Comparison of ENCODE assay signal across 12 cellular contexts in genomic region chr1:89910780-89911179, GRCh38.
A peak's percentile ranks its signal among the peaks of the same experiment; 100 is the strongest.
DNase-seq lines count a peak whose midpoint lies in the region; ATAC-seq and TF ChIP-seq lines count a peak whose summit lies in the region.
"Had no signal": no experiment of that assay in that cellular context is flagged by ENCODE, and none has a peak within 500 bp of the region (broad histone marks: within the 10 kb centered on the region; RNA-seq: fewer than 3 reads in every experiment).

No MANE protein-coding gene starts in this region.

- no peak overlapping the region for H2AFZ ChIP-seq in SK-N-SH (ENCODE audit: low read depth)

- no peak overlapping the region for H3K27ac Mint-ChIP-seq in T-helper 17 cell

- no peaks in the 10 kb centered on the region for H3K79me2 ChIP-seq in SK-N-SH (ENCODE audit: insufficient read depth)

- intact Hi-C loops in Right ventricle myocardium inferior (cut with DNase I), result loop anchor here (5.0 kb wide), 1 partner anchor 38 kb away; no protein-coding TSS in a partner anchor

- H3K4me3 Mint-ChIP-seq in T-helper 17 cell, result no peak overlapping the region

- POLR2A ChIA-PET in SK-N-SH (lab: Yijun Ruan, JAX), result no interaction called here

- H3K4me2 ChIP-seq in SK-N-SH, result no peak overlapping the region
- H3K4me2 ChIP-seq: BLaER1 had no signal

- H3F3A ChIP-seq in SK-N-SH (replicated peaks; ENCODE audit: insufficient read depth), result peaks cover 37% of the 10 kb centered on the region

- CTCF ChIA-PET in SK-N-SH (lab: Yijun Ruan, JAX), result no interaction called here

- H3K9ac ChIP-seq in SK-N-SH, result peak overlapping the region; percentile 28; the same call in 1 of the 2 replicates
- H3K9ac ChIP-seq: BLaER1 had no signal

- DNase-seq in cardiac muscle cell (ENCODE audit: low read depth in 1 of 2, low spot score in 1 of 2) (peak; percentile 47 to 56), Right ventricle myocardium inferior (ENCODE audit: missing footprints) (no peak), SK-N-SH (no peak), iPS DF 19.7 (ENCODE audit: low read depth, low spot score) (peak; percentile 84), T-helper 17 cell (no peak), C1 segment of cervical spinal cord (lab: John Stamatoyannopoulos, UW) (no peak), amniotic stem cell (lab: John Stamatoyannopoulos, UW) (no peak)
- DNase-seq: activated naive CD4-positive, alpha-beta T cell treated with Interleukin-2 at 50 U/mL for 16 hours; Kasumi-1 had no signal

- no peaks in the 10 kb centered on the region for H3K27me3 Mint-ChIP-seq in T-helper 17 cell

- WGBS in SK-N-SH (ENCODE audit: low lambda C conversion rate), result 40% methylated on average over 2 of the region's 2 CpGs

- H3K36me3 ChIP-seq in cardiac muscle cell (no peaks in the 10 kb centered on the region), SK-N-SH (replicated peaks in 1 of 2; ENCODE audit: control insufficient read depth in 1 of 2, insufficient read depth in 2 of 2, low read length in 1 of 2) (no peaks in the 10 kb centered on the region)

- H3K36me3 Mint-ChIP-seq in T-helper 17 cell (ENCODE audit: low read depth), result no peaks in the 10 kb centered on the region

- H3K4me1 ChIP-seq in cardiac muscle cell (ENCODE audit: low read depth), result peaks cover 38% of the 10 kb centered on the region
- H3K4me1 ChIP-seq in SK-N-SH (ENCODE audit: control insufficient read depth in 1 of 2, insufficient read depth in 2 of 2, low read depth in 1 of 2, low read length in 1 of 2), result peaks cover 15 to 49% of the 10 kb centered on the region in 2 experiments

- ATAC-seq in Right ventricle myocardium inferior (no peak), T-helper 17 cell (no peak), HG02840 (IDR thresholded peaks at IDR 0.05; ENCODE audit: low FRiP score, unreplicated experiment) (no peak)

- TF ChIP-seq CTCF in cardiac muscle cell (IDR thresholded peaks at IDR 0.05; ENCODE audit: low read depth, low read length) (no peak), SK-N-SH (IDR thresholded peaks at IDR 0.05) (no peak)

- no peaks in the 10 kb centered on the region for H3K27me3 ChIP-seq in cardiac muscle cell
- H3K27me3 ChIP-seq in SK-N-SH (ENCODE audit: insufficient read depth), result no peaks in the 10 kb centered on the region
- H3K27me3 ChIP-seq: BLaER1 had no signal

- no peak overlapping the region for H3K4me3 ChIP-seq in cardiac muscle cell
- no peak overlapping the region for H3K4me3 ChIP-seq in SK-N-SH (ENCODE audit: low read depth in 2 of 2, low read length in 1 of 2)
- H3K4me3 ChIP-seq: BLaER1 had no signal

- no peaks in the 10 kb centered on the region for H3K9me3 ChIP-seq in cardiac muscle cell (ENCODE audit: low read depth)
- H3K9me3 ChIP-seq in SK-N-SH, result no peaks in the 10 kb centered on the region
- H3K9me3 ChIP-seq in T-helper 17 cell (ENCODE audit: control insufficient read depth, low read length, poor library complexity, severe bottlenecking), result no peaks in the 10 kb centered on the region
- H3K9me3 ChIP-seq: BLaER1 had no signal

- H4K20me1 ChIP-seq in SK-N-SH (ENCODE audit: insufficient read depth), result no peaks in the 10 kb centered on the region

- no peaks in the 10 kb centered on the region for H3K9me2 ChIP-seq in SK-N-SH

- H3K27ac ChIP-seq in cardiac muscle cell (peak overlapping the region; percentile 61), SK-N-SH (ENCODE audit: low read depth in 2 of 2, low read length in 1 of 2) (peak overlapping the region in 1 of 2 experiments; percentile 48; a peak in 2 of 4 replicates)
- H3K27ac ChIP-seq: BLaER1, epithelial cell of prostate had no signal

- no peak for TF ChIP-seq RAD21 in SK-N-SH (IDR thresholded peaks at IDR 0.05; ENCODE audit: low read length)

- H3K4me1 Mint-ChIP-seq in T-helper 17 cell, result peaks cover 22% of the 10 kb centered on the region

- TF ChIP-seq EP300 in SK-N-SH (IDR thresholded peaks at IDR 0.05; ENCODE audit: borderline replicate concordance in 1 of 2, low read depth in 1 of 2, low read length in 1 of 2), result no peak; a peak in 1 of 4 replicates

TF ChIP-seq in SK-N-SH, 30 proteins besides CTCF, POLR2A, EP300 and RAD21 (continues in another document):
- TF ChIP-seq MAX (IDR thresholded peaks at IDR 0.05; ENCODE audit: low read depth) (no peak), RFX5 (IDR thresholded peaks at IDR 0.05; ENCODE audit: low read length) (no peak), FOSL2 (IDR thresholded peaks at IDR 0.05; ENCODE audit: borderline replicate concordance, low read depth) (peak; percentile 58; the same call in 1 of the 2 replicates), JUND (IDR thresholded peaks at IDR 0.05) (peak; percentile 13; the same call in 1 of the 2 replicates), TCF12 (IDR thresholded peaks at IDR 0.05) (peak; percentile 45), REST (IDR thresholded peaks at IDR 0.05; ENCODE audit: low read depth, low read length) (no peak), USF2 (IDR thresholded peaks at IDR 0.05; ENCODE audit: borderline replicate concordance, low read depth, low read length) (no peak), YY1 (IDR thresholded peaks at IDR 0.05; ENCODE audit: low read depth) (no peak), SMC3 (IDR thresholded peaks at IDR 0.05; ENCODE audit: low read depth, low read length) (no peak), RCOR1 (IDR thresholded peaks at IDR 0.05; ENCODE audit: low read length) (no peak), SIN3A (IDR thresholded peaks at IDR 0.05; ENCODE audit: borderline replicate concordance, low read depth, low read length) (no peak), GABPA (IDR thresholded peaks at IDR 0.05; ENCODE audit: low read depth) (no peak), IRF3 (IDR thresholded peaks at IDR 0.05; ENCODE audit: low read depth, low read length) (no peak), CHD2 (IDR thresholded peaks at IDR 0.05; ENCODE audit: low read length, partially characterized antibody) (no peak), EZH2phosphoT487 (IDR thresholded peaks at IDR 0.05; ENCODE audit: borderline replicate concordance, low read depth) (no peak), PBX3 (IDR thresholded peaks at IDR 0.05) (no peak), FOXJ3 (CRISPR knock-in tag; IDR thresholded peaks at IDR 0.05) (no peak), RXRA (IDR thresholded peaks at IDR 0.05; ENCODE audit: borderline replicate concordance, low read depth) (peak; percentile 74; the same call in 1 of the 2 replicates), TEAD4 (IDR thresholded peaks at IDR 0.05; ENCODE audit: borderline replicate concordance, insufficient read depth) (peak; percentile 57; the same call in 1 of the 2 replicates), TAF1 (IDR thresholded peaks at IDR 0.05; ENCODE audit: borderline replicate concordance, low read depth, low read length) (no peak), ELF1 (IDR thresholded peaks at IDR 0.05) (no peak)

Comparison
In these comparisons a context has a peak if more than half of its experiments do, and no peak if none do; other contexts are left out.
1. DNase-seq: peak in cardiac muscle cell (2 of 2) and iPS DF 19.7 (single experiment); none in Right ventricle myocardium inferior (single experiment), SK-N-SH (single experiment), T-helper 17 cell (0 of 3), C1 segment of cervical spinal cord (0 of 14) and amniotic stem cell (single experiment).